In the genomic region with DNA sequence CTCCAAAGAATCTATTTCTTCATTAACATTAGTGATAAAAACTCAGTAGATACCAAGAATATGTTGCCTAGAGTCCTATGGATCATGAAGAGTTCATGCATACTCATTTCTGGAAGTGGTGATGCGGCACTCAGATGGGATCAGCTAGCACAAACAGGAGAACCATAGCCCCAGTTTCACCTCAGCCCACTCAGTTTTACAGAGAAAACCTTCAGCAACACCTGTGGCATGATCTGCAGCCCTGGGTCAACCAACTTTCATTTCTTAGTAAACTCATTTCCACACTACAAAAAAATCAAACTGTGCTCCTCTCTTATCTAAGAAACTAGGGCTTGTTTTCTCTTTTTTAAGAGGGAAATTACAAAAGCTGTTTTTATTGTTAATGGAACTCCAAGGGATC, we compare ENCODE assay signal across 30 cellular contexts.
"Had no signal": no experiment of that assay in that cellular context is flagged by ENCODE, and none has a peak within 500 bp of the region (broad histone marks: within the 10 kb centered on the region; RNA-seq: fewer than 3 reads in every experiment).

No MANE protein-coding gene starts in this region.

- H3K9me3 ChIP-seq: adrenal gland, body of pancreas, breast epithelium, colonic mucosa had no signal

- H3K27me3 ChIP-seq: adrenal gland, body of pancreas, brain microvascular endothelial cell, breast epithelium, colonic mucosa had no signal

- ATAC-seq: activated CD8-positive, alpha-beta T cell treated with anti-CD3 and anti-CD28 coated beads for 36 hours; activated naive CD4-positive, alpha-beta T cell treated with anti-CD3 and anti-CD28 coated beads, Interleukin-2, amount 50 U/mL, for 72 hours; activated T-cell treated with anti-CD3 and anti-CD28 coated beads, Interleukin-2, amount 50 U/mL, for 4 hours; activated T-cell treated with anti-CD3 and anti-CD28 coated beads, Interleukin-2, amount 50 U/mL, for 72 hours; activated T-helper 17 cell treated with anti-CD3 and anti-CD28 coated beads, Interleukin-2, amount 50 U/mL, for 72 hours; body of pancreas had no signal

- DNase-seq: activated B cell treated with CpG ODN at 0.5 μM for 24 hours; activated CD4-positive, alpha-beta memory T cell treated with anti-CD3 and anti-CD28 coated beads for 36 hours; activated CD4-positive, alpha-beta T cell treated with anti-CD3 and anti-CD28 coated beads for 4 hours; activated CD4-positive, alpha-beta T cell treated with anti-CD3 and anti-CD28 coated beads, Interleukin-2, amount 10 ng/mL, durations not matched to agents 24 days and 14 days; activated CD4-positive, alpha-beta T cell treated with anti-CD3 and anti-CD28 coated beads, Interleukin-2, amount 50 U/mL, for 1 hour; activated CD4-positive, alpha-beta T cell treated with anti-CD3 and anti-CD28 coated beads, Interleukin-2, amount 50 U/mL, for 4 hours; activated CD4-positive, CD25-positive, alpha-beta regulatory T cell treated with anti-CD3 and anti-CD28 coated beads, Interleukin-2, amount 50 U/mL, for 72 hours; activated CD8-positive, alpha-beta memory T cell treated with anti-CD3 and anti-CD28 coated beads, Interleukin-2, amount 50 U/mL, for 4 hours; activated CD8-positive, alpha-beta T cell treated with anti-CD3 and anti-CD28 coated beads for 36 hours; activated gamma-delta T cell; activated naive CD4-positive, alpha-beta T cell treated with anti-CD3 and anti-CD28 coated beads for 36 hours; activated naive CD4-positive, alpha-beta T cell treated with anti-CD3 and anti-CD28 coated beads, Interleukin-2, amount 50 U/mL, for 16 hours; activated naive CD8-positive, alpha-beta T cell treated with anti-CD3 and anti-CD28 coated beads for 36 hours; activated T-cell treated with anti-CD3 and anti-CD28 coated beads for 4 hours; activated T-cell treated with anti-CD3 and anti-CD28 coated beads, Interleukin-2, amount 50 U/mL, for 1 hour; activated T-cell treated with anti-CD3 and anti-CD28 coated beads, Interleukin-2, amount 50 U/mL, for 4 hours; activated T-cell treated with anti-CD3 and anti-CD28 coated beads, Interleukin-2, amount 50 U/mL, for 72 hours; adrenal gland; amniotic stem cell; aorta; body of pancreas; brain microvascular endothelial cell; cerebellar nuclear complex; colonic mucosa; T-helper 2 cell; T-helper 9 cell had no signal

- H3K27ac ChIP-seq: adrenal gland, body of pancreas, brain microvascular endothelial cell, breast epithelium, colonic mucosa, VCaP had no signal

- H3K36me3 ChIP-seq: adrenal gland, brain microvascular endothelial cell, breast epithelium, colonic mucosa had no signal

- H3K4me1 ChIP-seq: adrenal gland, body of pancreas, breast epithelium, colonic mucosa had no signal

- H3K4me3 ChIP-seq: adrenal gland, body of pancreas, breast epithelium, colonic mucosa had no signal
